ENCODE assay signal across 16 cellular contexts in the genomic region with DNA sequence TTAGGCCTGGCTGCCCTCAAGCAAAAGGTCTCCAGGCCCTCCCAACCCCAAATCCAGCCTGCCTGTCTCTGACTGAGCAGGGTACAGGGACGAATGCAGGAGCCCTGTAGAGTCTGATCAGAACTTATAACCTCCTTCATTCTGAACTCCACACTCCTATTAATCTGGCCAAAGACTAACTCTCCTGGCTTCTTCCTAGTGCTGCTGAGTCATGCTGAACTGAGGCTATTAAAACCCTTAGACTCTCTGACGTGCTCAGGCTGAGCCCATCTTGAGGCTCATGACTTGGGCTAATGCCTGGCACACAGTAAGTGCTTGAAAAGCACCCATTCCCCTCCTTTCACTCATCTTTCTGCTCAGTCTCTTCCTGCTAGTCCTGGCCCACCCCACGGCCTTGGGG.
DNase-seq lines count a peak whose midpoint lies in the region; ATAC-seq lines count a peak whose summit lies in the region.
"Had no signal": no experiment of that assay in that cellular context is flagged by ENCODE, and none has a peak within 500 bp of the region (broad histone marks: within the 10 kb centered on the region; RNA-seq: fewer than 3 reads in every experiment).

No MANE protein-coding gene starts in this region.

- H3K9me2 ChIP-seq in Karpas-422 (replicated peaks; ENCODE audit: insufficient read depth, low read length): no peaks in the 10 kb centered on the region

- peaks cover 66% of the 10 kb centered on the region for H3K4me1 ChIP-seq in Karpas-422 (ENCODE audit: low read length)
- no peaks in the 10 kb centered on the region for H3K4me1 ChIP-seq in naive thymus-derived CD4-positive, alpha-beta T cell (ENCODE audit: control insufficient read depth in 2 of 2, insufficient read depth in 2 of 2, low read length in 2 of 2)
- H3K4me1 ChIP-seq: colonic mucosa had no signal

- H3K9me3 Mint-ChIP-seq in activated naive CD8-positive, alpha-beta T cell (ENCODE audit: low read depth): no peaks in the 10 kb centered on the region
- H3K9me3 Mint-ChIP-seq in naive thymus-derived CD4-positive, alpha-beta T cell: peaks cover 0 to 2% (median 0%) of the 10 kb centered on the region in 11 donors

- H2AFZ ChIP-seq in Karpas-422 (ENCODE audit: low read length): no peak overlapping the region

- peak overlapping the region; percentile 45 for H3K27ac ChIP-seq in Karpas-422 (ENCODE audit: low read length)
- H3K27ac ChIP-seq in naive thymus-derived CD4-positive, alpha-beta T cell (ENCODE audit: low read depth, low read length): no peak overlapping the region
- H3K27ac ChIP-seq: colonic mucosa, Peyer's patch, thoracic aorta had no signal

- H3K27me3 ChIP-seq in Karpas-422 (ENCODE audit: low read length): no peaks in the 10 kb centered on the region
- no peaks in the 10 kb centered on the region for H3K27me3 ChIP-seq in naive thymus-derived CD4-positive, alpha-beta T cell (ENCODE audit: control insufficient read depth in 2 of 2, insufficient read depth in 2 of 2, low read length in 2 of 2)
- H3K27me3 ChIP-seq: colonic mucosa, Peyer's patch had no signal

- CTCF ChIA-PET in naive thymus-derived CD4-positive, alpha-beta T cell (lab: Charles Lee): no interaction called here

- ATAC-seq in naive thymus-derived CD4-positive, alpha-beta T cell: no peak
- no peak for ATAC-seq in GM21576 (IDR thresholded peaks at IDR 0.05; ENCODE audit: unreplicated experiment)

- no peak overlapping the region for H3K4me3 Mint-ChIP-seq in activated naive CD8-positive, alpha-beta T cell
- H3K4me3 Mint-ChIP-seq in naive thymus-derived CD4-positive, alpha-beta T cell: no peak overlapping the region

- H3K4me1 Mint-ChIP-seq in activated naive CD8-positive, alpha-beta T cell (ENCODE audit: low read depth): no peaks in the 10 kb centered on the region
- H3K4me1 Mint-ChIP-seq in naive thymus-derived CD4-positive, alpha-beta T cell: peaks cover 0 to 12% (median under 1%) of the 10 kb centered on the region in 7 donors

- no peaks in the 10 kb centered on the region for H3K9me3 ChIP-seq in Karpas-422 (ENCODE audit: low read length)
- H3K9me3 ChIP-seq in naive thymus-derived CD4-positive, alpha-beta T cell (ENCODE audit: control insufficient read depth in 2 of 3, low read length in 3 of 3): no peaks in the 10 kb centered on the region
- H3K9me3 ChIP-seq: colonic mucosa, Peyer's patch, thoracic aorta had no signal

- H3K4me2 ChIP-seq in Karpas-422 (ENCODE audit: low read depth, low read length, poor library complexity, severe bottlenecking): no peak overlapping the region
- H3K4me2 ChIP-seq: smooth muscle cell had no signal

- DNase-seq in Daoy (ENCODE audit: low read depth) (peak; percentile 12), Karpas-422 (no peak), DMS 273 treated with DMSO at 0.1 percent for 48 hours (lab: John Stamatoyannopoulos, UW) (no peak), epidermal melanocyte (ENCODE audit: insufficient read length, low spot score) (no peak), amniotic stem cell (lab: John Stamatoyannopoulos, UW) (no peak)
- DNase-seq in naive thymus-derived CD4-positive, alpha-beta T cell: no peak
- DNase-seq: colonic mucosa, mesenchymal stem cell, NCI-H1092, NCI-H226, Peyer's patch, T-helper 9 cell had no signal

- POLR2A ChIA-PET in naive thymus-derived CD4-positive, alpha-beta T cell (lab: Charles Lee): no interaction called here

- no peaks in the 10 kb centered on the region for H3K36me3 Mint-ChIP-seq in activated naive CD8-positive, alpha-beta T cell
- H3K36me3 Mint-ChIP-seq in naive thymus-derived CD4-positive, alpha-beta T cell: peaks cover 10 to 43% (median 20%) of the 10 kb centered on the region in 5 donors

- H4K20me1 ChIP-seq in Karpas-422 (ENCODE audit: insufficient read depth, low read depth, low read length): no peaks in the 10 kb centered on the region

- intact Hi-C loops in naive thymus-derived CD4-positive, alpha-beta T cell (cut with micrococcal nuclease): no loop called here

- no peak overlapping the region for H3K9ac ChIP-seq in Karpas-422 (ENCODE audit: low read length)

- H3K27ac Mint-ChIP-seq in activated naive CD8-positive, alpha-beta T cell: peak overlapping the region; percentile 66
- H3K27ac Mint-ChIP-seq in naive thymus-derived CD4-positive, alpha-beta T cell: peak overlapping the region in 7 of 9 donors; percentile 17 to 86 (median 41)

- peaks cover 23% of the 10 kb centered on the region for H3K36me3 ChIP-seq in Karpas-422 (ENCODE audit: insufficient read depth, low read length)
- peaks cover 28 to 100% (median 58%) of the 10 kb centered on the region in 3 experiments for H3K36me3 ChIP-seq in naive thymus-derived CD4-positive, alpha-beta T cell (ENCODE audit: control insufficient read depth in 2 of 3, insufficient read depth in 3 of 3, low read length in 3 of 3)
- H3K36me3 ChIP-seq: colonic mucosa, thoracic aorta had no signal

- H3K4me3 ChIP-seq in Karpas-422 (ENCODE audit: low read length): no peak overlapping the region
- H3K4me3 ChIP-seq in naive thymus-derived CD4-positive, alpha-beta T cell (ENCODE audit: low read length): no peak overlapping the region
- H3K4me3 ChIP-seq: colonic mucosa, Peyer's patch, smooth muscle cell, thoracic aorta had no signal

- no peaks in the 10 kb centered on the region for H3K79me2 ChIP-seq in Karpas-422 (ENCODE audit: low read length)

- no peaks in the 10 kb centered on the region for H3K27me3 Mint-ChIP-seq in activated naive CD8-positive, alpha-beta T cell
- no peaks in the 10 kb centered on the region for H3K27me3 Mint-ChIP-seq in naive thymus-derived CD4-positive, alpha-beta T cell
